Comparison of ENCODE assay signal across 10 cellular contexts in genomic region chr17:28946239-28946638, GRCh38. TPM values are rescaled to one million over a fixed set of nuclear protein-coding genes. Genes with fewer than 3 reads are reported as not detected.
A peak's percentile ranks its signal among the peaks of the same experiment; 100 is the strongest.
DNase-seq lines count a peak whose midpoint lies in the region; ATAC-seq and TF ChIP-seq lines count a peak whose summit lies in the region.
"Had no signal": no experiment of that assay in that cellular context is flagged by ENCODE, and none has a peak within 500 bp of the region (broad histone marks: within the 10 kb centered on the region; RNA-seq: fewer than 3 reads in every experiment).

No MANE protein-coding gene starts in this region.

- H3K4me1 Mint-ChIP-seq in HFFc6 (ENCODE audit: low read depth) (peaks cover 51% of the 10 kb centered on the region), memory B cell (peaks cover 29% of the 10 kb centered on the region)

- DNase-seq in A172 (ENCODE audit: low spot score), result peak; percentile 93
- peak; percentile 93 for DNase-seq in HFFc6
- peak; percentile 73 for DNase-seq in astrocyte of the hippocampus (ENCODE audit: low read depth, low spot score)
- DNase-seq in memory B cell (ENCODE audit: low spot score in 2 of 2), result no peak
- DNase-seq in activated CD8-positive, alpha-beta memory T cell treated with anti-CD3 and anti-CD28 coated beads, Interleukin-2, amount 50 U/mL, for 4 hours, result no peak
- DNase-seq in stimulated activated CD4-positive, alpha-beta T cell treated with anti-CD3 and anti-CD28 coated beads, Interleukin-4, amount 100 ng/mL, for 4 hours, result no peak
- DNase-seq: midbrain had no signal

- H3K4me3 Mint-ChIP-seq in HFFc6, result peak overlapping the region; percentile 82
- H3K4me3 Mint-ChIP-seq in memory B cell, result peak overlapping the region; percentile 50

- no peaks in the 10 kb centered on the region for H3K27me3 Mint-ChIP-seq in HFFc6 (ENCODE audit: insufficient read depth)
- no peaks in the 10 kb centered on the region for H3K27me3 Mint-ChIP-seq in memory B cell

- TF ChIP-seq CTCF in HFFc6 (IDR thresholded peaks at IDR 0.05), result no peak

- H3K9me3 Mint-ChIP-seq in HFFc6, result no peaks in the 10 kb centered on the region
- no peaks in the 10 kb centered on the region for H3K9me3 Mint-ChIP-seq in memory B cell

- ATAC-seq in memory B cell (ENCODE audit: low read depth) (no peak), GM19395 (IDR thresholded peaks at IDR 0.05; ENCODE audit: unreplicated experiment) (no peak), GM21717 (IDR thresholded peaks at IDR 0.05; ENCODE audit: unreplicated experiment) (no peak)

- peaks cover 29% of the 10 kb centered on the region for H3K36me3 Mint-ChIP-seq in HFFc6 (ENCODE audit: low read depth)
- peaks cover 2% of the 10 kb centered on the region for H3K36me3 Mint-ChIP-seq in memory B cell

- H3K27ac Mint-ChIP-seq in HFFc6, result peak overlapping the region; percentile 96
- H3K27ac Mint-ChIP-seq in memory B cell, result peak overlapping the region; percentile 85

RNA-seq across cellular contexts. Expression of gene PHF12, which starts 5.1 kb away (rescaled TPM):
- 16.0 and 22.3 TPM in 2 replicates for total RNA-seq in A172 (2014; rRNA removed; shearing (Covaris generic))
- total RNA-seq in HFFc6 (2021; fragmentation: NEBNext Ultra II Directional; extraction: Animal tissue kit (Norgen Biotek cat#: 25700)), result 10 to 100 TPM; 26.4 to 33.6 (median 29.8) TPM

RNA-seq across cellular contexts. Expression of gene DHRS13, which starts 43.4 kb away (rescaled TPM):
- total RNA-seq in A172 (2014; rRNA removed; shearing (Covaris generic)), result 12.7 and 13.9 TPM in 2 replicates
- total RNA-seq in HFFc6 (2021; fragmentation: NEBNext Ultra II Directional; extraction: Animal tissue kit (Norgen Biotek cat#: 25700)), result 1 to 10 TPM; 1.5 to 3.0 (median 2.2) TPM

RNA-seq across cellular contexts. Expression of gene FLOT2, which starts 48.7 kb away (rescaled TPM):
- 43.9 and 45.5 TPM in 2 replicates for total RNA-seq in A172 (2014; rRNA removed; shearing (Covaris generic))
- 10 to 100 TPM; 46.7 to 85.7 (median 77.9) TPM for total RNA-seq in HFFc6 (2021; fragmentation: NEBNext Ultra II Directional; extraction: Animal tissue kit (Norgen Biotek cat#: 25700))

RNA-seq across cellular contexts. Expression of gene SEZ6, which starts 59.6 kb away (rescaled TPM):
- total RNA-seq in A172 (2014; rRNA removed; shearing (Covaris generic)), result 0.07 and 0.52 TPM in 2 replicates
- total RNA-seq in HFFc6 (2021; fragmentation: NEBNext Ultra II Directional; extraction: Animal tissue kit (Norgen Biotek cat#: 25700)), result not detected
- total RNA-seq: subcutaneous adipose tissue had no signal

Comparison
In these comparisons a context has a peak if more than half of its experiments do, and no peak if none do; other contexts are left out.
1. DNase-seq: peak in A172 (single experiment), HFFc6 (single experiment) and astrocyte of the hippocampus (single experiment); none in memory B cell (0 of 2), activated CD8-positive, alpha-beta memory T cell treated with anti-CD3 and anti-CD28 coated beads, Interleukin-2, amount 50 U/mL, for 4 hours (single experiment) and stimulated activated CD4-positive, alpha-beta T cell treated with anti-CD3 and anti-CD28 coated beads, Interleukin-4, amount 100 ng/mL, for 4 hours (0 of 2).